In genomic region chr17:4565209-4566141, GRCh38 we compare ENCODE assay signal across 8 cellular contexts. TPM values are rescaled to one million over a fixed set of nuclear protein-coding genes. Genes with fewer than 3 reads are reported as not detected.
DNase-seq lines count a peak whose midpoint lies in the region; ATAC-seq and TF ChIP-seq lines count a peak whose summit lies in the region.

No MANE protein-coding gene starts in this region.

- no peaks in the 10 kb centered on the region for H3K9me3 ChIP-seq in OCI-LY3 (ENCODE audit: insufficient read depth, low read length)
- H3K9me3 ChIP-seq in tibial nerve, result no peaks in the 10 kb centered on the region

- H3K27me3 ChIP-seq in KMS-11 (ENCODE audit: insufficient read depth, low read depth), result no peaks in the 10 kb centered on the region
- no peaks in the 10 kb centered on the region for H3K27me3 ChIP-seq in OCI-LY3 (ENCODE audit: low read depth, low read length)
- no peaks in the 10 kb centered on the region for H3K27me3 ChIP-seq in tibial nerve

- H3K9ac ChIP-seq in KMS-11, result no peak overlapping the region
- H3K9ac ChIP-seq in OCI-LY3 (ENCODE audit: low read length), result peak overlapping the region; percentile 32

- H3K27ac ChIP-seq in KMS-11 (no peak overlapping the region), OCI-LY3 (ENCODE audit: low read length) (no peak overlapping the region), tibial nerve (peak overlapping the region in 1 of 4 donors; percentile 30)

- peak; percentile 80 for TF ChIP-seq CTCF in KMS-11 (conservative IDR thresholded peaks at IDR 0.05; ENCODE audit: low read depth, low read length)
- peak; percentile 63 for TF ChIP-seq CTCF in OCI-LY3 (IDR thresholded peaks at IDR 0.05; ENCODE audit: low read depth, low read length)
- TF ChIP-seq CTCF in fibroblast of mammary gland (conservative IDR thresholded peaks at IDR 0.05; ENCODE audit: control insufficient read depth, insufficient read depth, low read depth, low read length), result peak; percentile 90
- TF ChIP-seq CTCF in natural killer cell (IDR thresholded peaks at IDR 0.05), result peak; percentile 87
- TF ChIP-seq CTCF in tibial nerve (IDR thresholded peaks at IDR 0.05), result peak; percentile 52 to 78 (median 74)

- ATAC-seq in natural killer cell, result peak; percentile 73 to 94 (median 84)
- no peak for ATAC-seq in GM19395 (IDR thresholded peaks at IDR 0.05; ENCODE audit: unreplicated experiment)

- H3K4me1 Mint-ChIP-seq in activated T-cell treated with anti-CD3 and anti-CD28 coated beads, Interleukin-2, amount 50 U/mL, for 24 hours (ENCODE audit: low read depth), result peaks cover 34% of the 10 kb centered on the region
- H3K4me1 Mint-ChIP-seq in natural killer cell, result peaks cover 10 to 20% of the 10 kb centered on the region in 2 donors

- no peaks in the 10 kb centered on the region for H4K20me1 ChIP-seq in KMS-11 (ENCODE audit: insufficient read depth)
- H4K20me1 ChIP-seq in OCI-LY3 (ENCODE audit: insufficient read depth, low read length), result no peaks in the 10 kb centered on the region

- H3K4me1 ChIP-seq in KMS-11 (ENCODE audit: low read depth, poor library complexity, severe bottlenecking) (peaks cover 15% of the 10 kb centered on the region), OCI-LY3 (ENCODE audit: low read length) (peaks cover 39% of the 10 kb centered on the region), tibial nerve (peaks cover 0 to 11% (median 2%) of the 10 kb centered on the region in 4 donors)

- DNase-seq in DMS114 treated with DMSO at 0.1 percent for 48 hours (lab: John Stamatoyannopoulos, UW; ENCODE audit: unreplicated experiment), result peak; percentile 78
- peak; percentile 65 for DNase-seq in activated T-cell treated with anti-CD3 and anti-CD28 coated beads, Interleukin-2, amount 50 U/mL, for 24 hours
- peak; percentile 81 for DNase-seq in fibroblast of mammary gland (ENCODE audit: low read depth)
- no peak for DNase-seq in natural killer cell
- DNase-seq in tibial nerve (ENCODE audit: low spot score in 2 of 2), result peak in 1 of 2 donors; percentile 41

- no peaks in the 10 kb centered on the region for H3K36me3 Mint-ChIP-seq in activated T-cell treated with anti-CD3 and anti-CD28 coated beads, Interleukin-2, amount 50 U/mL, for 24 hours (ENCODE audit: low read depth)
- no peaks in the 10 kb centered on the region for H3K36me3 Mint-ChIP-seq in natural killer cell

- 30 to 32% methylated on average over 16 of the region's 16 CpGs for WGBS in tibial nerve, 2 donors

- H3K27ac Mint-ChIP-seq in activated T-cell treated with anti-CD3 and anti-CD28 coated beads, Interleukin-2, amount 50 U/mL, for 24 hours, result no peak overlapping the region
- no peak overlapping the region for H3K27ac Mint-ChIP-seq in natural killer cell

- no peak for TF ChIP-seq EP300 in tibial nerve (IDR thresholded peaks at IDR 0.05)

- H3K4me3 ChIP-seq in KMS-11 (IDR thresholded peaks at IDR 0.05; ENCODE audit: insufficient read depth, low read depth, low read length) (no peak overlapping the region), OCI-LY3 (ENCODE audit: low read length) (peak overlapping the region; percentile 69), fibroblast of mammary gland (ENCODE audit: control insufficient read depth, low read depth, low read length) (no peak overlapping the region), tibial nerve (no peak overlapping the region)

- H3K36me3 ChIP-seq in KMS-11 (ENCODE audit: insufficient read depth) (no peaks in the 10 kb centered on the region), OCI-LY3 (replicated peaks; ENCODE audit: low read depth, low read length) (no peaks in the 10 kb centered on the region), tibial nerve (no peaks in the 10 kb centered on the region)

- intact Hi-C loops in natural killer cell (cut with micrococcal nuclease), result loop anchor here (1.0 to 5.0 kb wide), 2 partner anchors 10 to 322 kb away; partner anchors contain the start of gene MYBBP1A

- peak overlapping the region; percentile 39; the same call in 1 of the 2 replicates for H2AFZ ChIP-seq in KMS-11 (ENCODE audit: low read depth)
- peak overlapping the region; percentile 91 for H2AFZ ChIP-seq in OCI-LY3 (ENCODE audit: low read depth, low read length)

- no peaks in the 10 kb centered on the region for H3K27me3 Mint-ChIP-seq in activated T-cell treated with anti-CD3 and anti-CD28 coated beads, Interleukin-2, amount 50 U/mL, for 24 hours
- peaks cover 0 to 7% of the 10 kb centered on the region in 2 donors for H3K27me3 Mint-ChIP-seq in natural killer cell (ENCODE audit: low read depth in 2 of 2)

- no peak overlapping the region for H3K4me3 Mint-ChIP-seq in activated T-cell treated with anti-CD3 and anti-CD28 coated beads, Interleukin-2, amount 50 U/mL, for 24 hours
- peak overlapping the region; percentile 13 for H3K4me3 Mint-ChIP-seq in natural killer cell

- no peaks in the 10 kb centered on the region for H3K79me2 ChIP-seq in KMS-11 (ENCODE audit: insufficient read depth, low read depth)
- H3K79me2 ChIP-seq in OCI-LY3 (ENCODE audit: low read length), result no peaks in the 10 kb centered on the region

- H3K4me2 ChIP-seq in KMS-11 (peak overlapping the region; percentile 4; the same call in 1 of the 2 replicates), OCI-LY3 (ENCODE audit: low read length) (peak overlapping the region; percentile 83)

- H3K9me3 Mint-ChIP-seq in activated T-cell treated with anti-CD3 and anti-CD28 coated beads, Interleukin-2, amount 50 U/mL, for 24 hours, result no peaks in the 10 kb centered on the region
- no peaks in the 10 kb centered on the region for H3K9me3 Mint-ChIP-seq in natural killer cell

- TF ChIP-seq POLR2A in tibial nerve (IDR thresholded peaks at IDR 0.05), result no peak

RNA-seq across cellular contexts. Expression of gene GGT6, which starts 5.1 kb away (rescaled TPM):
- not detected for total RNA-seq in natural killer cell
- total RNA-seq in tibial nerve, result not detected

RNA-seq across cellular contexts. Expression of gene MYBBP1A, which starts 10.3 kb away (rescaled TPM):
- 10 to 100 TPM; 50.5 to 58.1 (median 52.7) TPM for total RNA-seq in natural killer cell
- total RNA-seq in tibial nerve, result 100 to 1,000 TPM in 1 of 4 donors, 10 to 100 TPM in 3; 53.8 to 119 (median 54.4) TPM

RNA-seq across cellular contexts. Expression of gene SMTNL2, which starts 18.9 kb away (rescaled TPM):
- total RNA-seq in natural killer cell, result not detected
- 1 to 10 TPM; 1.5 to 8.2 (median 4.4) TPM for total RNA-seq in tibial nerve
